ENCODE assay signal across 19 cellular contexts in genomic region chr3:170815930-170816329, GRCh38.
"Had no signal": no experiment of that assay in that cellular context is flagged by ENCODE, and none has a peak within 500 bp of the region (broad histone marks: within the 10 kb centered on the region; RNA-seq: fewer than 3 reads in every experiment).

No MANE protein-coding gene starts in this region.

- H3K27me3 Mint-ChIP-seq: activated naive CD4-positive, alpha-beta T cell treated with anti-CD3 and anti-CD28 coated beads, Interleukin-2, amount 50 U/mL, for 24 hours had no signal

- H3K27ac ChIP-seq: ascending aorta, KMS-11, Peyer's patch, RWPE1, SJCRH30 had no signal

- H3K4me3 Mint-ChIP-seq: activated CD4-positive, alpha-beta memory T cell treated with anti-CD3 and anti-CD28 coated beads, Interleukin-2, amount 10 ng/mL, durations not matched to agents 7 days and 5 days; activated naive CD4-positive, alpha-beta T cell treated with anti-CD3 and anti-CD28 coated beads, Interleukin-2, amount 50 U/mL, for 24 hours; activated naive CD8-positive, alpha-beta T cell treated with anti-CD3 and anti-CD28 coated beads, Interleukin-2, amount 50 U/mL, for 24 hours had no signal

- H3K4me2 ChIP-seq: KMS-11 had no signal

- H3K27ac Mint-ChIP-seq: activated CD4-positive, alpha-beta memory T cell treated with anti-CD3 and anti-CD28 coated beads, Interleukin-2, amount 10 ng/mL, durations not matched to agents 7 days and 5 days; activated naive CD4-positive, alpha-beta T cell treated with anti-CD3 and anti-CD28 coated beads, Interleukin-2, amount 50 U/mL, for 24 hours; activated naive CD8-positive, alpha-beta T cell treated with anti-CD3 and anti-CD28 coated beads, Interleukin-2, amount 50 U/mL, for 24 hours had no signal

- H3K9me3 Mint-ChIP-seq: activated CD4-positive, alpha-beta memory T cell treated with anti-CD3 and anti-CD28 coated beads, Interleukin-2, amount 10 ng/mL, durations not matched to agents 7 days and 5 days; activated naive CD4-positive, alpha-beta T cell treated with anti-CD3 and anti-CD28 coated beads, Interleukin-2, amount 50 U/mL, for 24 hours; activated naive CD8-positive, alpha-beta T cell treated with anti-CD3 and anti-CD28 coated beads, Interleukin-2, amount 50 U/mL, for 24 hours had no signal

- H3K9me3 ChIP-seq: ascending aorta, body of pancreas, MG63, Peyer's patch, SJCRH30 had no signal

- H3K36me3 ChIP-seq: ascending aorta, MG63, Peyer's patch, SJCRH30 had no signal

- ATAC-seq: activated naive CD8-positive, alpha-beta T cell treated with anti-CD3 and anti-CD28 coated beads, Interleukin-2, amount 50 U/mL, for 24 hours; SK-N-SH treated with all-trans-retinoic acid at 6 μM for 48 hours had no signal

- DNase-seq: activated CD4-positive, alpha-beta memory T cell treated with anti-CD3 and anti-CD28 coated beads, Interleukin-2, amount 10 ng/mL, durations not matched to agents 7 days and 5 days; activated CD4-positive, alpha-beta T cell treated with anti-CD3 and anti-CD28 coated beads, Interleukin-2, amount 50 U/mL, for 1 hour; activated CD4-positive, CD25-positive, alpha-beta regulatory T cell; activated naive CD8-positive, alpha-beta T cell treated with anti-CD3 and anti-CD28 coated beads, Interleukin-2, amount 50 U/mL, for 24 hours; amniotic stem cell; central memory CD4-positive, alpha-beta T cell; MG63; MV-4-11; Right ventricle myocardium superior; SW 1271 had no signal

- H3K27me3 ChIP-seq: ascending aorta, body of pancreas, MG63, Peyer's patch, SJCRH30 had no signal

- H3K4me1 Mint-ChIP-seq: activated naive CD4-positive, alpha-beta T cell treated with anti-CD3 and anti-CD28 coated beads, Interleukin-2, amount 50 U/mL, for 24 hours; activated naive CD8-positive, alpha-beta T cell treated with anti-CD3 and anti-CD28 coated beads, Interleukin-2, amount 50 U/mL, for 24 hours had no signal

- FAIRE-seq: bronchial epithelial cell had no signal

- H3K36me3 Mint-ChIP-seq: activated naive CD4-positive, alpha-beta T cell treated with anti-CD3 and anti-CD28 coated beads, Interleukin-2, amount 50 U/mL, for 24 hours had no signal

- H3K4me3 ChIP-seq: ascending aorta, body of pancreas, MG63, Peyer's patch, SJCRH30 had no signal

- H3K9ac ChIP-seq: KMS-11 had no signal
